Comparison of ENCODE assay signal across 1 cellular context in genomic region chr15:101453123-101454120, GRCh38.
TF ChIP-seq lines count a peak whose summit lies in the region.

No MANE protein-coding gene starts in this region.

TF ChIP-seq in GM23338, 12 proteins besides CTCF, POLR2A, EP300 and RAD21 (continued from another document):
- TF ChIP-seq REST (IDR thresholded peaks at IDR 0.05; ENCODE audit: unreplicated experiment) (no peak), JUNB (IDR thresholded peaks at IDR 0.05; ENCODE audit: unreplicated experiment) (no peak), EZH2phosphoT487 (IDR thresholded peaks at IDR 0.05; ENCODE audit: unreplicated experiment) (no peak), ZNF331 (CRISPR knock-in tag; IDR thresholded peaks at IDR 0.05; ENCODE audit: low read depth) (no peak), NANOG (IDR thresholded peaks at IDR 0.05; ENCODE audit: borderline replicate concordance) (no peak), ZNF114 (CRISPR knock-in tag; IDR thresholded peaks at IDR 0.05) (no peak), CREB1 (CRISPR knock-in tag; IDR thresholded peaks at IDR 0.05; ENCODE audit: low read depth) (no peak), ETS1 (IDR thresholded peaks at IDR 0.05) (no peak), POLR2AphosphoS5 (IDR thresholded peaks at IDR 0.05; ENCODE audit: low read depth) (no peak)
